In the genomic region with DNA sequence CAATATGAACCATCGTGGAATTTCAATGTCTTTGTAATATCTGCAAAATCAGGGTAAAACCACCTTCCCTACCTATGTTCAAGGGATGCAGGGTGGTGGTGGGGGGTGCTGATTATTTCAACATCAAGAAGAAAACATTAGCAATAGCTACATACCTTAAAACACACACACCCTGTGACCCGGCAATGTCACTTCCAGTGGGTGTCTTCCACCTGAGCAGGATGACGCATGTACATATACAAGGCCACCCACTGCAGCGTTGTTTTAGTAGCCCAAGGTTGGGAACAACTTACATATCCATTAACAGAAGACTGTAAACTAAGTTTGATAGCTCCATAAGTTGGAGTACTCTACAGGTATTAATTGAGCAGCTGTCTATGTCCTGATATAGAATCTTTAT, we compare ENCODE assay signal across 17 cellular contexts.
DNase-seq lines count a peak whose midpoint lies in the region; ATAC-seq and TF ChIP-seq lines count a peak whose summit lies in the region.
"Had no signal": no experiment of that assay in that cellular context is flagged by ENCODE, and none has a peak within 500 bp of the region (broad histone marks: within the 10 kb centered on the region; RNA-seq: fewer than 3 reads in every experiment).

No MANE protein-coding gene starts in this region.

- no peak overlapping the region for H3K4me3 Mint-ChIP-seq in activated T-cell treated with anti-CD3 and anti-CD28 coated beads, Interleukin-2, amount 50 U/mL, for 72 hours
- H3K4me3 Mint-ChIP-seq: B cell; CD8-positive, alpha-beta T cell; IgD-negative memory B cell had no signal

- H2BK5ac ChIP-seq in mesenchymal stem cell (ENCODE audit: low read depth, low read length, poor library complexity, severe bottlenecking) = no peak overlapping the region

- H3K36me3 Mint-ChIP-seq in activated T-cell treated with anti-CD3 and anti-CD28 coated beads, Interleukin-2, amount 50 U/mL, for 72 hours (ENCODE audit: insufficient read depth in 2 of 2) = peaks cover 0 to 4% of the 10 kb centered on the region in 2 donors
- H3K36me3 Mint-ChIP-seq: CD8-positive, alpha-beta T cell had no signal

- H2AK5ac ChIP-seq in mesenchymal stem cell (ENCODE audit: low read length, severe bottlenecking) = no peak overlapping the region

- H3K4me1 Mint-ChIP-seq in activated T-cell treated with anti-CD3 and anti-CD28 coated beads, Interleukin-2, amount 50 U/mL, for 72 hours (ENCODE audit: low read depth) = peaks cover 11% of the 10 kb centered on the region

- H3K23ac ChIP-seq in mesenchymal stem cell (ENCODE audit: low read length in 2 of 2) = no peak overlapping the region

- no peak overlapping the region for H3K18ac ChIP-seq in mesenchymal stem cell (ENCODE audit: low read depth in 1 of 2, low read length in 2 of 2)

- peaks cover 32% of the 10 kb centered on the region for H3K4me1 ChIP-seq in GM23248 (ENCODE audit: insufficient read depth)
- H3K4me1 ChIP-seq in PC-9 (replicated peaks; ENCODE audit: insufficient read depth) = peaks cover 81% of the 10 kb centered on the region
- no peaks in the 10 kb centered on the region for H3K4me1 ChIP-seq in esophagus muscularis mucosa
- no peaks in the 10 kb centered on the region for H3K4me1 ChIP-seq in mesenchymal stem cell (ENCODE audit: control insufficient read depth, insufficient read depth, low read depth, low read length)
- H3K4me1 ChIP-seq: BLaER1 treated with 17β-estradiol and CSF1 and Interleukin-3, amounts not matched to agents 10 nM and 100 nM; HAP-1 had no signal

- no peaks in the 10 kb centered on the region for H3K9me3 ChIP-seq in GM23248 (ENCODE audit: low read depth)
- H3K9me3 ChIP-seq in PC-9 (ENCODE audit: insufficient read depth, low read depth) = peaks cover 11% of the 10 kb centered on the region; the same call in 1 of the 2 replicates
- peaks cover 0 to 12% (median 2%) of the 10 kb centered on the region in 4 donors for H3K9me3 ChIP-seq in esophagus muscularis mucosa
- no peaks in the 10 kb centered on the region for H3K9me3 ChIP-seq in mesenchymal stem cell (ENCODE audit: control insufficient read depth, low read length)
- H3K9me3 ChIP-seq: HAP-1 had no signal

- H4K20me1 ChIP-seq in GM23248 (ENCODE audit: insufficient read depth) (no peaks in the 10 kb centered on the region), PC-9 (ENCODE audit: insufficient read depth) (no peaks in the 10 kb centered on the region)
- H4K20me1 ChIP-seq: BLaER1 treated with 17β-estradiol and CSF1 and Interleukin-3, amounts not matched to agents 10 nM and 100 nM had no signal

- H3K9me3 Mint-ChIP-seq in activated T-cell treated with anti-CD3 and anti-CD28 coated beads, Interleukin-2, amount 50 U/mL, for 72 hours = peaks cover 6 to 8% of the 10 kb centered on the region in 2 donors

- DNase-seq in GM23248 = no peak
- DNase-seq in PC-9 = peak; percentile 40 to 81
- DNase-seq in esophagus muscularis mucosa (ENCODE audit: extremely low spot score) = peak; percentile 72
- no peak for DNase-seq in mesenchymal stem cell
- no peak for DNase-seq in activated T-cell treated with anti-CD3 and anti-CD28 coated beads, Interleukin-2, amount 50 U/mL, for 72 hours
- no peak for DNase-seq in stimulated activated naive CD4-positive, alpha-beta T cell treated with Interleukin-2 at 50 U/mL for 16 hours (lab: John Stamatoyannopoulos, UW)
- DNase-seq in SW 1271 (lab: John Stamatoyannopoulos, UW) = no peak
- DNase-seq: Calu3; CD8-positive, alpha-beta T cell; DND-41; EL had no signal

- H3K4me3 ChIP-seq in GM23248 = no peak overlapping the region
- H3K4me3 ChIP-seq in PC-9 = peak overlapping the region; percentile 40
- no peak overlapping the region for H3K4me3 ChIP-seq in esophagus muscularis mucosa
- H3K4me3 ChIP-seq in mesenchymal stem cell (ENCODE audit: insufficient read depth in 1 of 2, low read depth in 1 of 2, low read length in 2 of 2) = no peak overlapping the region
- H3K4me3 ChIP-seq: BLaER1 treated with 17β-estradiol and CSF1 and Interleukin-3, amounts not matched to agents 10 nM and 100 nM; GM12878; HAP-1 had no signal

- H3K36me3 ChIP-seq in GM23248 (ENCODE audit: low read depth) = no peaks in the 10 kb centered on the region
- peaks cover 24% of the 10 kb centered on the region; the same call in 1 of the 2 replicates for H3K36me3 ChIP-seq in PC-9 (ENCODE audit: low read depth)
- H3K36me3 ChIP-seq in esophagus muscularis mucosa = no peaks in the 10 kb centered on the region
- no peaks in the 10 kb centered on the region for H3K36me3 ChIP-seq in mesenchymal stem cell (ENCODE audit: control insufficient read depth in 1 of 2, insufficient read depth in 2 of 2, low read depth in 1 of 2, low read length in 2 of 2)
- H3K36me3 ChIP-seq: BLaER1 treated with 17β-estradiol and CSF1 and Interleukin-3, amounts not matched to agents 10 nM and 100 nM; HAP-1 had no signal

- H3K27ac Mint-ChIP-seq in activated T-cell treated with anti-CD3 and anti-CD28 coated beads, Interleukin-2, amount 50 U/mL, for 72 hours = no peak overlapping the region
- H3K27ac Mint-ChIP-seq: B cell; CD8-positive, alpha-beta T cell had no signal

- H2BK15ac ChIP-seq in mesenchymal stem cell (ENCODE audit: low read depth, poor library complexity, severe bottlenecking) = no peak overlapping the region

- TF ChIP-seq EP300 in esophagus muscularis mucosa (IDR thresholded peaks at IDR 0.05) = no peak

- no peak for ATAC-seq in activated T-cell treated with anti-CD3 and anti-CD28 coated beads, Interleukin-2, amount 50 U/mL, for 72 hours (replicated peaks in 1 of 2)
- ATAC-seq: CD8-positive, alpha-beta T cell; GM12878; HepG2 had no signal

- WGBS in GM23248 (ENCODE audit: low coverage in 1 of 2, low lambda C conversion rate in 2 of 2, missing lambda C conversion rate in 2 of 2), 2 experiments = 97 to 98% methylated on average over 4 of the region's 4 CpGs
- 93% methylated on average over 4 of the region's 4 CpGs for WGBS in esophagus muscularis mucosa
- 93% methylated on average over 2 of the region's 4 CpGs for WGBS in mesenchymal stem cell

- no peak overlapping the region for H4K91ac ChIP-seq in mesenchymal stem cell (ENCODE audit: low read length)

- H3K79me2 ChIP-seq in GM23248 (ENCODE audit: insufficient read depth) = no peaks in the 10 kb centered on the region
- peaks cover 29% of the 10 kb centered on the region for H3K79me2 ChIP-seq in PC-9 (ENCODE audit: low read depth)

- H3K14ac ChIP-seq in mesenchymal stem cell (ENCODE audit: low read length in 2 of 2) = no peak overlapping the region

- no peak overlapping the region for H3K4me2 ChIP-seq in GM23248 (ENCODE audit: unreplicated experiment)
- H3K4me2 ChIP-seq in PC-9 = peak overlapping the region; percentile 75
- H3K4me2 ChIP-seq in mesenchymal stem cell (ENCODE audit: low read length, poor library complexity, severe bottlenecking) = no peak overlapping the region
- H3K4me2 ChIP-seq: BLaER1 treated with 17β-estradiol and CSF1 and Interleukin-3, amounts not matched to agents 10 nM and 100 nM had no signal

- no peaks in the 10 kb centered on the region for H3K27me3 Mint-ChIP-seq in activated T-cell treated with anti-CD3 and anti-CD28 coated beads, Interleukin-2, amount 50 U/mL, for 72 hours (ENCODE audit: low read depth)
- H3K27me3 Mint-ChIP-seq: IgD-negative memory B cell had no signal

- in situ Hi-C loops in GM23248 (cut with MboI) = no loop called here

- no peak overlapping the region for H4K8ac ChIP-seq in mesenchymal stem cell (ENCODE audit: low read length)

- POLR2A ChIA-PET in PC-9 (lab: Charles Lee; ENCODE audit: unreplicated experiment) = interaction anchor here (0.6 to 0.7 kb wide), 3 partner anchors 15 to 37 kb away, joined by 3 to 5 read pairs (median 4); no protein-coding TSS in a partner anchor

- CTCF ChIA-PET in PC-9 (lab: Charles Lee) = interaction anchor here (0.7 to 0.8 kb wide), 2 partner anchors 38 to 217 kb away, joined by 3 to 4 read pairs; no protein-coding TSS in a partner anchor

- H3K4ac ChIP-seq in mesenchymal stem cell (ENCODE audit: low read depth in 1 of 2, low read length in 2 of 2) = no peak overlapping the region

- TF ChIP-seq CTCF in PC-9 (conservative IDR thresholded peaks at IDR 0.05) = no peak
- no peak for TF ChIP-seq CTCF in esophagus muscularis mucosa (IDR thresholded peaks at IDR 0.05)

- H3K9me2 ChIP-seq in GM23248 (ENCODE audit: insufficient read depth) (no peaks in the 10 kb centered on the region), PC-9 (ENCODE audit: insufficient read depth) (no peaks in the 10 kb centered on the region)

- BruUV-seq in PC-9 (replicated peaks; lab: Mats Ljungman, UMichigan) = no TSS peak

- H3F3A ChIP-seq in GM23248 (ENCODE audit: insufficient read depth) = peaks cover 39% of the 10 kb centered on the region
- peaks cover 71% of the 10 kb centered on the region for H3F3A ChIP-seq in PC-9 (ENCODE audit: insufficient read depth, low read depth)

- peak overlapping the region; percentile 85; the same call in 1 of the 2 replicates for H3K27ac ChIP-seq in GM23248
- H3K27ac ChIP-seq in PC-9 = peak overlapping the region; percentile 99
- H3K27ac ChIP-seq in esophagus muscularis mucosa (replicated peaks in 1 of 4) = no peak overlapping the region
- H3K27ac ChIP-seq in mesenchymal stem cell (ENCODE audit: low read length, poor library complexity, severe bottlenecking) = no peak overlapping the region
- H3K27ac ChIP-seq: BLaER1 treated with 17β-estradiol and CSF1 and Interleukin-3, amounts not matched to agents 10 nM and 100 nM had no signal

- intact Hi-C loops in PC-9 (cut with micrococcal nuclease; ENCODE audit: unreplicated experiment) (no loop called here), esophagus muscularis mucosa (cut with DNase I) (no loop called here)

- no peak overlapping the region for H3K9ac ChIP-seq in GM23248
- peak overlapping the region; percentile 53 for H3K9ac ChIP-seq in mesenchymal stem cell (ENCODE audit: low read length)
- H3K9ac ChIP-seq: BLaER1 treated with 17β-estradiol and CSF1 and Interleukin-3, amounts not matched to agents 10 nM and 100 nM had no signal

- no peak for TF ChIP-seq POLR2A in esophagus muscularis mucosa (IDR thresholded peaks at IDR 0.05; ENCODE audit: low read depth)

- H3K27me3 ChIP-seq in GM23248 (replicated peaks; ENCODE audit: insufficient read depth) (no peaks in the 10 kb centered on the region), PC-9 (ENCODE audit: insufficient read depth, low read depth) (no peaks in the 10 kb centered on the region), esophagus muscularis mucosa (peaks cover 0 to 17% (median 0%) of the 10 kb centered on the region in 4 donors), mesenchymal stem cell (ENCODE audit: control insufficient read depth in 1 of 2, insufficient read depth in 1 of 2, low read length in 2 of 2) (no peaks in the 10 kb centered on the region)
- H3K27me3 ChIP-seq: BLaER1 treated with 17β-estradiol and CSF1 and Interleukin-3, amounts not matched to agents 10 nM and 100 nM had no signal

- no peaks in the 10 kb centered on the region for H3K79me1 ChIP-seq in mesenchymal stem cell (replicated peaks; ENCODE audit: low read length, poor library complexity, severe bottlenecking)

- no peak overlapping the region for H2BK12ac ChIP-seq in mesenchymal stem cell (ENCODE audit: low read length in 2 of 2)

- no peak overlapping the region for H2AFZ ChIP-seq in GM23248
- no peak overlapping the region for H2AFZ ChIP-seq in PC-9
- no peak overlapping the region for H2AFZ ChIP-seq in mesenchymal stem cell (ENCODE audit: low read depth, low read length)

- no peak overlapping the region for H2BK120ac ChIP-seq in mesenchymal stem cell (ENCODE audit: low read depth, low read length)

Comparison
In these comparisons a context has a peak if more than half of its experiments do, and no peak if none do; other contexts are left out.
1. DNase-seq: peak in PC-9 (2 of 2) and esophagus muscularis mucosa (single experiment); none in GM23248 (single experiment), mesenchymal stem cell (single experiment), activated T-cell treated with anti-CD3 and anti-CD28 coated beads, Interleukin-2, amount 50 U/mL, for 72 hours (0 of 2), stimulated activated naive CD4-positive, alpha-beta T cell treated with Interleukin-2 at 50 U/mL for 16 hours (single experiment) and SW 1271 (0 of 2).
2. H3K27ac ChIP-seq: peak in GM23248 (single experiment) and PC-9 (single experiment); none in esophagus muscularis mucosa (0 of 4) and mesenchymal stem cell (single experiment).